31 cellular contexts compared by ENCODE assay signal in genomic region chr10:50972591-50972990, GRCh38.
A peak's percentile ranks its signal among the peaks of the same experiment; 100 is the strongest.
DNase-seq lines count a peak whose midpoint lies in the region; ATAC-seq and TF ChIP-seq lines count a peak whose summit lies in the region.
"Had no signal": no experiment of that assay in that cellular context is flagged by ENCODE, and none has a peak within 500 bp of the region (broad histone marks: within the 10 kb centered on the region; RNA-seq: fewer than 3 reads in every experiment).

No MANE protein-coding gene starts in this region.

- no peaks in the 10 kb centered on the region for H3K9me3 Mint-ChIP-seq in Caco-2 (ENCODE audit: unreplicated experiment)
- H3K9me3 Mint-ChIP-seq in activated naive CD4-positive, alpha-beta T cell treated with anti-CD3 and anti-CD28 coated beads for 36 hours = no peaks in the 10 kb centered on the region
- H3K9me3 Mint-ChIP-seq: dendritic cell treated with granulocyte-macrophage colony-stimulating factor and Interleukin-4, amounts not matched to agents 40 ng/mL and 50 ng/mL, for 4 days; nephron; stimulated activated naive CD8-positive, alpha-beta T cell treated with anti-CD3 and anti-CD28 coated beads, Interleukin-15, Interleukin-2, amounts not matched to agents 100 ng/mL and 50 ng/mL, for 24 hours had no signal

- DNase-seq in Caco-2 (peak; percentile 68 to 84), HK-2 (ENCODE audit: unreplicated experiment) (peak; percentile 15), epithelial cell of proximal tubule (ENCODE audit: low read depth) (peak; percentile 20), mucosa of gallbladder (ENCODE audit: low spot score) (peak; percentile 70), GM10248 (ENCODE audit: extremely low spot score) (no peak)
- no peak for DNase-seq in activated naive CD4-positive, alpha-beta T cell treated with anti-CD3 and anti-CD28 coated beads for 36 hours
- DNase-seq: activated CD4-positive, alpha-beta T cell treated with anti-CD3 and anti-CD28 coated beads, Interleukin-2, amount 50 U/mL, for 4 hours; activated gamma-delta T cell treated with Interleukin-2 at 50 U/mL for 16 hours; activated T-cell treated with anti-CD3 and anti-CD28 coated beads, Interleukin-2, amount 50 U/mL, for 48 hours; DMS79 treated with DMSO at 0.1 percent for 48 hours; foreskin keratinocyte; GDM1; H7; heart left ventricle; kidney; MM.1S; NCI-H2029 treated with DMSO at 0.1 percent for 48 hours; NCI-H526; PC-3; SHP77; spleen; stimulated activated CD8-positive, alpha-beta memory T cell treated with anti-CD3 and anti-CD28 coated beads, Interleukin-4, amount 100 ng/mL, for 48 hours; T-helper 2 cell had no signal

- no peak overlapping the region for H3K4me3 Mint-ChIP-seq in Caco-2 (ENCODE audit: unreplicated experiment)
- no peak overlapping the region for H3K4me3 Mint-ChIP-seq in activated naive CD4-positive, alpha-beta T cell treated with anti-CD3 and anti-CD28 coated beads for 36 hours
- H3K4me3 Mint-ChIP-seq: dendritic cell treated with granulocyte-macrophage colony-stimulating factor and Interleukin-4, amounts not matched to agents 40 ng/mL and 50 ng/mL, for 4 days; nephron; stimulated activated naive CD8-positive, alpha-beta T cell treated with anti-CD3 and anti-CD28 coated beads, Interleukin-15, Interleukin-2, amounts not matched to agents 100 ng/mL and 50 ng/mL, for 24 hours had no signal

- no peaks in the 10 kb centered on the region for H3K27me3 Mint-ChIP-seq in Caco-2 (ENCODE audit: insufficient read depth, unreplicated experiment)
- no peaks in the 10 kb centered on the region for H3K27me3 Mint-ChIP-seq in activated naive CD4-positive, alpha-beta T cell treated with anti-CD3 and anti-CD28 coated beads for 36 hours (ENCODE audit: low read depth)
- H3K27me3 Mint-ChIP-seq: dendritic cell treated with granulocyte-macrophage colony-stimulating factor and Interleukin-4, amounts not matched to agents 40 ng/mL and 50 ng/mL, for 4 days had no signal

- H3K36me3 Mint-ChIP-seq in Caco-2 (ENCODE audit: insufficient read depth, unreplicated experiment) = no peaks in the 10 kb centered on the region
- no peaks in the 10 kb centered on the region for H3K36me3 Mint-ChIP-seq in activated naive CD4-positive, alpha-beta T cell treated with anti-CD3 and anti-CD28 coated beads for 36 hours (ENCODE audit: low read depth)

- intact Hi-C loops in Caco-2 (cut with micrococcal nuclease; ENCODE audit: unreplicated experiment) = loop anchor here (2.0 kb wide), 1 partner anchor 36 kb away; no protein-coding TSS in a partner anchor
- intact Hi-C loops in activated naive CD4-positive, alpha-beta T cell treated with anti-CD3 and anti-CD28 coated beads for 36 hours (cut with micrococcal nuclease) = no loop called here

- no TSS peak for BruUV-seq in Caco-2 (replicated peaks; lab: Mats Ljungman, UMichigan)

- H3K27me3 ChIP-seq in Caco-2 (replicated peaks; ENCODE audit: control insufficient read depth, insufficient read depth, low read length) = no peaks in the 10 kb centered on the region
- H3K27me3 ChIP-seq: foreskin keratinocyte, heart left ventricle, spleen had no signal

- H3K36me3 ChIP-seq in Caco-2 (ENCODE audit: control insufficient read depth, insufficient read depth, low read length) = 0 out of 2 replicates have a peak, but pooled peaks cover 2% of the 10 kb centered on the region
- H3K36me3 ChIP-seq: esophagus muscularis mucosa, heart left ventricle, spleen had no signal

- ATAC-seq in GM18498 (IDR thresholded peaks at IDR 0.05; ENCODE audit: unreplicated experiment) (no peak), GM21528 (IDR thresholded peaks at IDR 0.05; ENCODE audit: low FRiP score, unreplicated experiment) (no peak)
- ATAC-seq: activated CD4-positive, CD25-positive, alpha-beta regulatory T cell treated with anti-CD3 and anti-CD28 coated beads, Interleukin-2, amount 50 U/mL, for 24 hours; foreskin keratinocyte; heart left ventricle; PC-3 had no signal

- no peaks in the 10 kb centered on the region for H3K9me3 ChIP-seq in Caco-2
- H3K9me3 ChIP-seq: esophagus muscularis mucosa, heart left ventricle, spleen had no signal

- H3K4me1 Mint-ChIP-seq in Caco-2 (ENCODE audit: low read depth, unreplicated experiment) = peaks cover 12% of the 10 kb centered on the region
- H3K4me1 Mint-ChIP-seq in activated naive CD4-positive, alpha-beta T cell treated with anti-CD3 and anti-CD28 coated beads for 36 hours (ENCODE audit: low read depth) = no peaks in the 10 kb centered on the region
- H3K4me1 Mint-ChIP-seq: nephron had no signal

- CTCF ChIA-PET in Caco-2 (lab: Charles Lee) (no interaction called here), GM10248 (lab: Yijun Ruan, JAX) (interaction anchor here (1.4 kb wide), 1 partner anchor 11 kb away, joined by 4 read pairs; no protein-coding TSS in a partner anchor)
- CTCF ChIA-PET in activated naive CD4-positive, alpha-beta T cell treated with anti-CD3 and anti-CD28 coated beads for 36 hours (lab: Charles Lee) = no interaction called here

- POLR2A ChIA-PET in Caco-2 (lab: Charles Lee) = no interaction called here
- POLR2A ChIA-PET in GM10248 (lab: Yijun Ruan, JAX) = no interaction called here

- no peak overlapping the region for H3K4me3 ChIP-seq in Caco-2 (ENCODE audit: low read depth, low read length)
- no peak overlapping the region for H3K4me3 ChIP-seq in epithelial cell of proximal tubule (ENCODE audit: low read depth, low read length)
- H3K4me3 ChIP-seq: esophagus muscularis mucosa, heart left ventricle, lung, spleen had no signal

- TF ChIP-seq CTCF in Caco-2 (IDR thresholded peaks at IDR 0.05; ENCODE audit: insufficient read depth in 1 of 2, low read depth in 1 of 2, low read length in 1 of 2, severe bottlenecking in 1 of 2, unreplicated experiment in 1 of 2) (no peak), epithelial cell of proximal tubule (conservative IDR thresholded peaks at IDR 0.05; ENCODE audit: low read depth, low read length) (no peak), GM10248 (IDR thresholded peaks at IDR 0.05; ENCODE audit: control extremely low read depth, extremely low read depth, low read depth, missing control alignments) (no peak)

- no peak overlapping the region for H3K27ac Mint-ChIP-seq in Caco-2 (ENCODE audit: unreplicated experiment)
- H3K27ac Mint-ChIP-seq in activated naive CD4-positive, alpha-beta T cell treated with anti-CD3 and anti-CD28 coated beads for 36 hours = no peak overlapping the region
- H3K27ac Mint-ChIP-seq: dendritic cell treated with granulocyte-macrophage colony-stimulating factor and Interleukin-4, amounts not matched to agents 40 ng/mL and 50 ng/mL, for 4 days; nephron; stimulated activated naive CD8-positive, alpha-beta T cell treated with anti-CD3 and anti-CD28 coated beads, Interleukin-15, Interleukin-2, amounts not matched to agents 100 ng/mL and 50 ng/mL, for 24 hours had no signal

- H3K4me1 ChIP-seq in Caco-2 = peaks cover 23% of the 10 kb centered on the region
- H3K4me1 ChIP-seq: esophagus muscularis mucosa, foreskin keratinocyte, spleen had no signal

Comparison
In these comparisons a context has a peak if more than half of its experiments do, and no peak if none do; other contexts are left out.
1. DNase-seq: peak in Caco-2 (2 of 2), HK-2 (single experiment), epithelial cell of proximal tubule (single experiment) and mucosa of gallbladder (single experiment); none in GM10248 (single experiment) and activated naive CD4-positive, alpha-beta T cell treated with anti-CD3 and anti-CD28 coated beads for 36 hours (single experiment).